Comparison of ENCODE assay signal across 9 cellular contexts in genomic region chr2:55590810-55591440, GRCh38. TPM values are rescaled to one million over a fixed set of nuclear protein-coding genes. Genes with fewer than 3 reads are reported as not detected.
A peak's percentile ranks its signal among the peaks of the same experiment; 100 is the strongest.
DNase-seq lines count a peak whose midpoint lies in the region; ATAC-seq and FAIRE-seq lines count a peak whose summit lies in the region.
"Had no signal": no experiment of that assay in that cellular context is flagged by ENCODE, and none has a peak within 500 bp of the region (broad histone marks: within the 10 kb centered on the region; RNA-seq: fewer than 3 reads in every experiment).

No MANE protein-coding gene starts in this region.

- no peaks in the 10 kb centered on the region for H3K27me3 Mint-ChIP-seq in activated T-helper 2 cell treated with anti-CD3 and anti-CD28 coated beads, Interferon-gamma antibody, Interleukin-2, Interleukin-4, amounts not matched to agents 10 μg/mL and 5 μg/mL and 100 μg/mL, durations not matched to agents 14 hours and 24 hours and 36 hours (ENCODE audit: low read depth)

- peak; percentile 23 for FAIRE-seq in small intestine (lab: Jason Lieb, UNC)

- H3K27ac Mint-ChIP-seq in activated T-helper 2 cell treated with anti-CD3 and anti-CD28 coated beads, Interferon-gamma antibody, Interleukin-2, Interleukin-4, amounts not matched to agents 10 μg/mL and 5 μg/mL and 100 μg/mL, durations not matched to agents 14 hours and 24 hours and 36 hours: peak overlapping the region; percentile 67

- no peaks in the 10 kb centered on the region for H3K9me3 ChIP-seq in small intestine (ENCODE audit: control insufficient read depth, low read depth)
- H3K9me3 ChIP-seq: BE2C had no signal

- no peak for DNase-seq in activated CD4-positive, CD25-positive, alpha-beta regulatory T cell treated with anti-CD3 and anti-CD28 coated beads, Interleukin-2, amount 50 U/mL, for 72 hours
- no peak for DNase-seq in activated T-helper 2 cell treated with anti-CD3 and anti-CD28 coated beads, Interferon-gamma antibody, Interleukin-2, Interleukin-4, amounts not matched to agents 10 μg/mL and 5 μg/mL and 100 μg/mL, durations not matched to agents 14 hours and 24 hours and 36 hours (ENCODE audit: low spot score)
- DNase-seq in small intestine (peak; percentile 57), NCI-H82 treated with DMSO at 0.1 percent for 48 hours (lab: John Stamatoyannopoulos, UW; ENCODE audit: unreplicated experiment) (no peak), NCI-H2196 (lab: John Stamatoyannopoulos, UW; ENCODE audit: unreplicated experiment) (no peak), UCSD-AML1 (lab: John Stamatoyannopoulos, UW; ENCODE audit: unreplicated experiment) (no peak)
- DNase-seq: BE2C had no signal

- no peak overlapping the region for H3K4me3 Mint-ChIP-seq in activated T-helper 2 cell treated with anti-CD3 and anti-CD28 coated beads, Interferon-gamma antibody, Interleukin-2, Interleukin-4, amounts not matched to agents 10 μg/mL and 5 μg/mL and 100 μg/mL, durations not matched to agents 14 hours and 24 hours and 36 hours (ENCODE audit: low read depth)

- H3K4me3 ChIP-seq in small intestine (ENCODE audit: low read depth in 1 of 2, low read length in 2 of 2): no peak overlapping the region

- H3K9me3 Mint-ChIP-seq in activated T-helper 2 cell treated with anti-CD3 and anti-CD28 coated beads, Interferon-gamma antibody, Interleukin-2, Interleukin-4, amounts not matched to agents 10 μg/mL and 5 μg/mL and 100 μg/mL, durations not matched to agents 14 hours and 24 hours and 36 hours: no peaks in the 10 kb centered on the region

- no peaks in the 10 kb centered on the region for H3K36me3 ChIP-seq in small intestine (ENCODE audit: control insufficient read depth in 2 of 2, insufficient read depth in 2 of 2, low read length in 2 of 2)

- 62 to 77% (median 68%) methylated on average over 7 of the region's 7 CpGs for WGBS in small intestine, 3 donors

- H3K4me1 ChIP-seq in small intestine (ENCODE audit: control insufficient read depth in 2 of 2, insufficient read depth in 1 of 2, low read depth in 1 of 2, low read length in 1 of 2): no peaks in the 10 kb centered on the region
- H3K4me1 ChIP-seq: BE2C had no signal

- peaks cover 18% of the 10 kb centered on the region for H3K4me1 Mint-ChIP-seq in activated T-helper 2 cell treated with anti-CD3 and anti-CD28 coated beads, Interferon-gamma antibody, Interleukin-2, Interleukin-4, amounts not matched to agents 10 μg/mL and 5 μg/mL and 100 μg/mL, durations not matched to agents 14 hours and 24 hours and 36 hours (ENCODE audit: low read depth)

- no peaks in the 10 kb centered on the region for H3K27me3 ChIP-seq in small intestine (ENCODE audit: control insufficient read depth in 2 of 2, insufficient read depth in 2 of 2, low read length in 2 of 2)
- H3K27me3 ChIP-seq: BE2C had no signal

- H3K36me3 Mint-ChIP-seq in activated T-helper 2 cell treated with anti-CD3 and anti-CD28 coated beads, Interferon-gamma antibody, Interleukin-2, Interleukin-4, amounts not matched to agents 10 μg/mL and 5 μg/mL and 100 μg/mL, durations not matched to agents 14 hours and 24 hours and 36 hours (ENCODE audit: low read depth): peaks cover 41% of the 10 kb centered on the region

- ATAC-seq in activated CD4-positive, CD25-positive, alpha-beta regulatory T cell treated with anti-CD3 and anti-CD28 coated beads, Interleukin-2, amount 50 U/mL, for 24 hours: peak; percentile 99
- peak; percentile 69 for ATAC-seq in HG03045 (IDR thresholded peaks at IDR 0.05; ENCODE audit: unreplicated experiment)

- intact Hi-C loops in activated T-helper 2 cell treated with anti-CD3 and anti-CD28 coated beads, Interferon-gamma antibody, Interleukin-2, Interleukin-4, amounts not matched to agents 10 μg/mL and 5 μg/mL and 100 μg/mL, durations not matched to agents 14 hours and 24 hours and 36 hours (cut with micrococcal nuclease): loop anchor here (1.0 to 5.0 kb wide), 2 partner anchors 26 to 59 kb away; partner anchors contain the start of gene PPP4R3B

- H3K27ac ChIP-seq in small intestine (ENCODE audit: low read depth in 1 of 2, low read length in 1 of 2): peak overlapping the region in 1 of 2 donors; percentile 11

RNA-seq across cellular contexts. Expression of gene PPP4R3B, which starts 26.5 kb away (rescaled TPM):
- 69.7 and 69.9 TPM in 2 replicates for total RNA-seq in activated T-helper 2 cell treated with anti-CD3 and anti-CD28 coated beads, Interferon-gamma antibody, Interleukin-2, Interleukin-4, amounts not matched to agents 10 μg/mL and 5 μg/mL and 100 μg/mL, durations not matched to agents 14 hours and 24 hours and 36 hours
- 10 to 100 TPM; 28.6 to 42.5 (median 32.1) TPM for polyA plus RNA-seq in small intestine
